Comparison of ENCODE assay signal across 8 cellular contexts in the genomic region with DNA sequence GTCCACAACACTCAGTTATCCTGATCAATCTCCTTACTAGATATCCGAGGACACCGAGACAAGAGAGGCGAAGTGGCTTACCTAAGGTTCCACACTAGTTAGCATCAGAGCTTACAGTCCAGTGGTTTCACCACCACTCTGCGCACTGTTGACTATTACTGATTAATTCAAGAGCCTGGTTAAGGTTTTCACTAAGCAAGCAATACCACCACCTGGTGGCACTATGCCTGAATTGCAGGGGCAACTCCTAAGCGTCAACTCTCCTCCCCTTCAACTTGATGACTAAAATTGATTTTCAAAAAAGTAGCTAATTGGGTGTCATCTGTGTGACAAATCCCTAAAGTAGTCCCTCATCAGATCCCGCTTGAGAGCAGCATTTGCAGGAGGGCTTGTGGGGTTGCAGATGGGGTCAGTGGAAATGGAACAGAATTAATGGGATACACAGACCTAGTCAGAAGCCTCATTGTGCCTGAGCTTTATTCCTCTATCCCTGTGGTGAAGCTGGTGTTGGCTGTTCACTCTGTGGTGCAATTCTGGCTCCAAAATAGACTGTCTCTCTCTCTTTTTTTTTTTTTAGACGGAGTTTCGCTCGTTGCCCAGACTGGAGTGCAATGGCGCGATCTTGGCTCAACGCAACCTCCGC. TPM values are rescaled to one million over a fixed set of nuclear protein-coding genes. Genes with fewer than 3 reads are reported as not detected.
A peak's percentile ranks its signal among the peaks of the same experiment; 100 is the strongest.
DNase-seq lines count a peak whose midpoint lies in the region; ATAC-seq, FAIRE-seq and TF ChIP-seq lines count a peak whose summit lies in the region.

No MANE protein-coding gene starts in this region.

- no peak overlapping the region for H3K4me2 ChIP-seq in endothelial cell of umbilical vein (ENCODE audit: insufficient read depth, low read length)

- H3K4me1 ChIP-seq in endothelial cell of umbilical vein (ENCODE audit: control insufficient read depth, extremely low read depth, insufficient read depth, low read length): no peaks in the 10 kb centered on the region
- no peaks in the 10 kb centered on the region for H3K4me1 ChIP-seq in gastrocnemius medialis

- dilution Hi-C loops in endothelial cell of umbilical vein (cut with MboI; ENCODE audit: extremely low pct_ligation_motif_present, low sequenced_read_pairs): no loop called here

- no peak for TF ChIP-seq POLR2A in endothelial cell of umbilical vein (IDR thresholded peaks at IDR 0.05; ENCODE audit: low read depth, low read length)
- no peak for TF ChIP-seq POLR2A in gastrocnemius medialis (IDR thresholded peaks at IDR 0.05)

- DNase-seq in H7 (peak; percentile 84), SKM-1 treated with dmso at 0.1 percent for 144 hours (lab: John Stamatoyannopoulos, UW; ENCODE audit: unreplicated experiment) (peak; percentile 66), endothelial cell of umbilical vein (ENCODE audit: low read depth, low spot score) (peak; percentile 20), gastrocnemius medialis (no peak)
- peak; percentile 80 for DNase-seq in stimulated activated CD4-positive, alpha-beta T cell treated with anti-CD3 and anti-CD28 coated beads, Interleukin-15, amount 100 ng/mL, for 24 hours

- no peaks in the 10 kb centered on the region for H3K79me2 ChIP-seq in endothelial cell of umbilical vein (ENCODE audit: control insufficient read depth, insufficient read depth, low read length)

- H3K9me3 ChIP-seq in endothelial cell of umbilical vein (replicated peaks; ENCODE audit: control insufficient read depth, insufficient read depth, low read length) (no peaks in the 10 kb centered on the region), gastrocnemius medialis (no peaks in the 10 kb centered on the region)

- ATAC-seq in HG02610 (IDR thresholded peaks at IDR 0.05; ENCODE audit: unreplicated experiment) (no peak), HG03469 (IDR thresholded peaks at IDR 0.05; ENCODE audit: unreplicated experiment) (no peak), gastrocnemius medialis (no peak)

- BruUV-seq in endothelial cell of umbilical vein (replicated peaks; lab: Mats Ljungman, UMichigan): no TSS peak

- H2AFZ ChIP-seq in endothelial cell of umbilical vein (ENCODE audit: low read depth, low read length): no peak overlapping the region

- in situ Hi-C loops in gastrocnemius medialis (cut with MboI; ENCODE audit: low sequenced_read_pairs in 4 of 4): no loop called here

- no peaks in the 10 kb centered on the region; the same call in 1 of the 2 replicates for H3K27me3 ChIP-seq in H7 (ENCODE audit: control insufficient read depth, insufficient read depth, low read length)
- peaks cover 2% of the 10 kb centered on the region in 2 experiments for H3K27me3 ChIP-seq in endothelial cell of umbilical vein (ENCODE audit: control insufficient read depth in 2 of 2, insufficient read depth in 2 of 2, low read length in 2 of 2)
- H3K27me3 ChIP-seq in gastrocnemius medialis: peaks cover 7 to 18% (median 9%) of the 10 kb centered on the region in 3 donors

- TF ChIP-seq CTCF in C4-2B (conservative IDR thresholded peaks at IDR 0.05) (peak; percentile 89), endothelial cell of umbilical vein (IDR thresholded peaks at IDR 0.05; ENCODE audit: extremely low read depth in 1 of 2, insufficient read depth in 1 of 2, low read depth in 1 of 2, low read length in 2 of 2) (peak; percentile 55 to 73), gastrocnemius medialis (IDR thresholded peaks at IDR 0.05 in 4 of 5, conservative IDR thresholded peaks at IDR 0.05 in 1 of 5) (no peak)

- H3K9me1 ChIP-seq in endothelial cell of umbilical vein (replicated peaks; ENCODE audit: control insufficient read depth, extremely low read depth, insufficient read depth, low read length): no peaks in the 10 kb centered on the region

- intact Hi-C loops in endothelial cell of umbilical vein (cut with micrococcal nuclease) (loop anchor here (1.0 to 5.0 kb wide), 3 partner anchors 120 to 722 kb away; no protein-coding TSS in a partner anchor), gastrocnemius medialis (cut with DNase I; ENCODE audit: low total_unique reads) (no loop called here)

- CTCF ChIA-PET in endothelial cell of umbilical vein (lab: Charles Lee): interaction anchor here (0.7 to 2.0 kb wide), 10 partner anchors 9 to 931 kb away, joined by 3 to 10 read pairs (median 4); partner anchors contain the start of gene TTC22

- POLR2A ChIA-PET in endothelial cell of umbilical vein (lab: Charles Lee): no interaction called here

- no peak overlapping the region for H3K27ac ChIP-seq in C4-2B
- no peak overlapping the region for H3K27ac ChIP-seq in endothelial cell of umbilical vein (ENCODE audit: insufficient read depth, low read depth, low read length)
- H3K27ac ChIP-seq in gastrocnemius medialis: no peak overlapping the region

- H3K36me3 ChIP-seq in H7 (replicated peaks; ENCODE audit: control insufficient read depth, insufficient read depth, low read length): no peaks in the 10 kb centered on the region
- no peaks in the 10 kb centered on the region for H3K36me3 ChIP-seq in endothelial cell of umbilical vein (ENCODE audit: control insufficient read depth in 2 of 2, extremely low read depth in 1 of 2, insufficient read depth in 2 of 2, low read length in 2 of 2)
- no peaks in the 10 kb centered on the region for H3K36me3 ChIP-seq in gastrocnemius medialis

- H3K9ac ChIP-seq in endothelial cell of umbilical vein (replicated peaks; ENCODE audit: extremely low read depth, insufficient read depth, low read length): no peak overlapping the region

- FAIRE-seq in endothelial cell of umbilical vein (lab: Jason Lieb, UNC): peak; percentile 67

- H3K4me3 ChIP-seq in H7 (ENCODE audit: insufficient read depth, low read depth, low read length) (no peak overlapping the region), endothelial cell of umbilical vein (replicated peaks in 1 of 3; ENCODE audit: insufficient read depth in 1 of 3, low read depth in 1 of 3, low read length in 3 of 3) (no peak overlapping the region), gastrocnemius medialis (no peak overlapping the region)

- no peaks in the 10 kb centered on the region for H4K20me1 ChIP-seq in endothelial cell of umbilical vein (replicated peaks; ENCODE audit: control insufficient read depth, extremely low read depth, insufficient read depth, low read length)

TF ChIP-seq in endothelial cell of umbilical vein, 7 proteins besides CTCF, POLR2A, EP300 and RAD21:
- no peak for TF ChIP-seq POLR2AphosphoS5 (IDR thresholded peaks at IDR 0.05; ENCODE audit: insufficient read depth, low read depth, low read length)
- TF ChIP-seq JUN (IDR thresholded peaks at IDR 0.05; ENCODE audit: borderline replicate concordance, insufficient read depth, insufficient read length, low read depth): no peak
- no peak for TF ChIP-seq GATA2 (IDR thresholded peaks at IDR 0.05; ENCODE audit: insufficient read depth, insufficient read length, low read depth, low read length)
- no peak for TF ChIP-seq MYC (IDR thresholded peaks at IDR 0.05; ENCODE audit: low read depth, low read length)
- TF ChIP-seq FOS (IDR thresholded peaks at IDR 0.05; ENCODE audit: borderline replicate concordance, insufficient read depth, low read length): no peak

RNA-seq across cellular contexts. Expression of gene TTC22, which starts 9.1 kb away (rescaled TPM):
- total RNA-seq in H7 (2014; rRNA removed; shearing (Covaris generic)): 0.92 and 1.2 TPM in 2 replicates
- total RNA-seq in endothelial cell of umbilical vein: not detected in 2 replicates
- not detected in 2 replicates for polyA plus RNA-seq in endothelial cell of umbilical vein
- polyA plus RNA-seq in endothelial cell of umbilical vein (2011; cell fraction: cytosol; rRNA removed): not detected in 2 replicates
- polyA plus RNA-seq in endothelial cell of umbilical vein (2011; cell fraction: nucleus; rRNA removed): not detected in 2 replicates
- not detected in 2 replicates for polyA plus RNA-seq in endothelial cell of umbilical vein (2012)
- not detected in 2 replicates for polyA minus RNA-seq in endothelial cell of umbilical vein
- polyA minus RNA-seq in endothelial cell of umbilical vein (2011; cell fraction: cytosol; rRNA and poly(A)+ RNA removed): not detected
- not detected in 2 replicates for polyA minus RNA-seq in endothelial cell of umbilical vein (2011; cell fraction: nucleus; rRNA and poly(A)+ RNA removed)
- total RNA-seq in gastrocnemius medialis: under 1 TPM in 3 of 4 donors, not detected in 1; 0.10 to 0.24 (median 0.13) TPM

RNA-seq across cellular contexts. Expression of gene PARS2, which starts 27.7 kb away (rescaled TPM):
- total RNA-seq in H7 (2014; rRNA removed; shearing (Covaris generic)): 25.2 and 27.9 TPM in 2 replicates
- 3.0 and 3.8 TPM in 2 replicates for total RNA-seq in endothelial cell of umbilical vein
- polyA plus RNA-seq in endothelial cell of umbilical vein: 2.0 and 2.5 TPM in 2 replicates
- polyA plus RNA-seq in endothelial cell of umbilical vein (2011; cell fraction: cytosol; rRNA removed): 1.8 and 1.9 TPM in 2 replicates
- 0.90 and 1.0 TPM in 2 replicates for polyA plus RNA-seq in endothelial cell of umbilical vein (2011; cell fraction: nucleus; rRNA removed)
- 2.9 and 3.4 TPM in 2 replicates for polyA plus RNA-seq in endothelial cell of umbilical vein (2012)
- polyA minus RNA-seq in endothelial cell of umbilical vein: 3.7 and 5.6 TPM in 2 replicates
- polyA minus RNA-seq in endothelial cell of umbilical vein (2011; cell fraction: cytosol; rRNA and poly(A)+ RNA removed): 3.1 TPM
- polyA minus RNA-seq in endothelial cell of umbilical vein (2011; cell fraction: nucleus; rRNA and poly(A)+ RNA removed): 0.72 and 0.82 TPM in 2 replicates
- total RNA-seq in gastrocnemius medialis: 1 to 10 TPM; 4.7 to 8.4 (median 4.9) TPM

Comparison
In these comparisons a context has a peak if more than half of its experiments do, and no peak if none do; other contexts are left out.
1. CTCF ChIP-seq: peak in C4-2B (single experiment) and endothelial cell of umbilical vein (2 of 2); none in gastrocnemius medialis (0 of 5).
2. DNase-seq: peak in H7 (single experiment), SKM-1 treated with dmso at 0.1 percent for 144 hours (single experiment), endothelial cell of umbilical vein (single experiment) and stimulated activated CD4-positive, alpha-beta T cell treated with anti-CD3 and anti-CD28 coated beads, Interleukin-15, amount 100 ng/mL, for 24 hours (single experiment); none in gastrocnemius medialis (0 of 2).